ENCODE assay signal across 9 cellular contexts in genomic region chr13:94351292-94352000, GRCh38.
DNase-seq lines count a peak whose midpoint lies in the region; ATAC-seq, FAIRE-seq and TF ChIP-seq lines count a peak whose summit lies in the region.
"Had no signal": no experiment of that assay in that cellular context is flagged by ENCODE, and none has a peak within 500 bp of the region (broad histone marks: within the 10 kb centered on the region; RNA-seq: fewer than 3 reads in every experiment).

No MANE protein-coding gene starts in this region.

- peak overlapping the region; percentile 60 for H3K27ac ChIP-seq in hepatocyte
- H3K27ac ChIP-seq in mesendoderm (ENCODE audit: low read depth, low read length), result no peak overlapping the region

- no peak overlapping the region for H4K8ac ChIP-seq in mesendoderm (ENCODE audit: low read depth, low read length)

- WGBS in hepatocyte (ENCODE audit: low lambda C conversion rate, missing lambda C conversion rate), result 64% methylated on average over 5 of the region's 5 CpGs
- no CpG with 5 or more reads among the region's 5 CpGs for WGBS in mesendoderm (ENCODE audit: extremely low coverage, insufficient coverage, low lambda C conversion rate)

- no peak overlapping the region for H2BK15ac ChIP-seq in mesendoderm (replicated peaks; ENCODE audit: low read depth)

- no peaks in the 10 kb centered on the region for H3K27me3 ChIP-seq in hepatocyte
- no peaks in the 10 kb centered on the region for H3K27me3 ChIP-seq in mesendoderm (ENCODE audit: insufficient read depth, low read length, poor library complexity)

- no peak for FAIRE-seq in urothelium cell line (lab: Jason Lieb, UNC)
- FAIRE-seq: keratinocyte had no signal

- no peaks in the 10 kb centered on the region for H3K79me1 ChIP-seq in mesendoderm (ENCODE audit: low read length)

- H3K4me3 ChIP-seq in WI38 (ENCODE audit: low read depth, low read length) (0 out of 2 replicates have a peak overlapping the region, but pooled peaks have one; percentile 6), hepatocyte (no peak overlapping the region), mesendoderm (ENCODE audit: low read length) (no peak overlapping the region)

- no peaks in the 10 kb centered on the region for H4K20me1 ChIP-seq in hepatocyte (ENCODE audit: insufficient read depth, poor library complexity, severe bottlenecking)

- H4K5ac ChIP-seq in mesendoderm (ENCODE audit: low read length), result no peak overlapping the region

- no peak overlapping the region for H2AFZ ChIP-seq in hepatocyte

- no peak overlapping the region for H2AK5ac ChIP-seq in mesendoderm (ENCODE audit: low read length)

- H2BK5ac ChIP-seq in mesendoderm (ENCODE audit: low read length), result no peak overlapping the region

- no peak for TF ChIP-seq CTCF in WI38 (IDR thresholded peaks at IDR 0.05; ENCODE audit: low read depth, low read length)
- no peak for TF ChIP-seq CTCF in hepatocyte (IDR thresholded peaks at IDR 0.05; ENCODE audit: poor library complexity)

- no peak overlapping the region for H3K23ac ChIP-seq in mesendoderm (ENCODE audit: low read length)

- no peaks in the 10 kb centered on the region for H3K36me3 ChIP-seq in hepatocyte (replicated peaks; ENCODE audit: insufficient read depth, low read depth)
- no peaks in the 10 kb centered on the region for H3K36me3 ChIP-seq in mesendoderm (ENCODE audit: control insufficient read depth, insufficient read depth, low read length)

- no peak overlapping the region for H3K18ac ChIP-seq in mesendoderm (ENCODE audit: low read length)

- no peaks in the 10 kb centered on the region for H3K9me2 ChIP-seq in hepatocyte (replicated peaks; ENCODE audit: insufficient read depth)

- peaks cover 15% of the 10 kb centered on the region for H3K4me1 ChIP-seq in hepatocyte (ENCODE audit: insufficient read depth)
- H3K4me1 ChIP-seq in mesendoderm (ENCODE audit: control insufficient read depth, low read depth, low read length), result no peaks in the 10 kb centered on the region

- H3K9ac ChIP-seq in mesendoderm (ENCODE audit: low read length), result no peak overlapping the region

- no peak overlapping the region for H3K56ac ChIP-seq in mesendoderm (ENCODE audit: low read length)

- no peak overlapping the region for H3K4ac ChIP-seq in mesendoderm (ENCODE audit: low read depth, low read length)

- intact Hi-C loops in left ventricle myocardium superior (cut with micrococcal nuclease), result no loop called here

- H3K4me2 ChIP-seq in hepatocyte (peak overlapping the region; percentile 45), mesendoderm (ENCODE audit: low read length) (no peak overlapping the region)

- no peak for ATAC-seq in left ventricle myocardium superior

- no peak overlapping the region for H2BK120ac ChIP-seq in mesendoderm (ENCODE audit: low read depth, low read length)

- H3K79me2 ChIP-seq in hepatocyte (no peaks in the 10 kb centered on the region), mesendoderm (ENCODE audit: control insufficient read depth, insufficient read depth, low read length) (no peaks in the 10 kb centered on the region)

- H3K9me3 ChIP-seq in hepatocyte (ENCODE audit: low read depth), result no peaks in the 10 kb centered on the region

- DNase-seq in AG20443 (ENCODE audit: low spot score), result peak; percentile 71
- peak; percentile 83 for DNase-seq in HCEC 1CT
- no peak for DNase-seq in hepatocyte (ENCODE audit: low spot score)
- no peak for DNase-seq in urothelium cell line (ENCODE audit: low spot score)
- DNase-seq in mesendoderm, result no peak
- DNase-seq in NCI-H146 treated with DMSO at 0.1 percent for 48 hours (lab: John Stamatoyannopoulos, UW; ENCODE audit: unreplicated experiment), result no peak
- no peak for DNase-seq in left ventricle myocardium superior

Comparison
In these comparisons a context has a peak if more than half of its experiments do, and no peak if none do; other contexts are left out.
1. DNase-seq: peak in AG20443 (single experiment) and HCEC 1CT (single experiment); none in hepatocyte (single experiment), urothelium cell line (single experiment), mesendoderm (single experiment), NCI-H146 treated with DMSO at 0.1 percent for 48 hours (single experiment) and left ventricle myocardium superior (single experiment).